Comparison of ENCODE assay signal across 8 cellular contexts in genomic region chr15:43134157-43134637, GRCh38. TPM values are rescaled to one million over a fixed set of nuclear protein-coding genes. Genes with fewer than 3 reads are reported as not detected.
DNase-seq lines count a peak whose midpoint lies in the region.

No MANE protein-coding gene starts in this region.

- peak overlapping the region; percentile 95 for H3K4me2 ChIP-seq in mesenchymal stem cell (ENCODE audit: low read length, poor library complexity, severe bottlenecking)

- 37% methylated on average over 9 of the region's 12 CpGs for WGBS in mesenchymal stem cell
- WGBS in urinary bladder: 20% methylated on average over 12 of the region's 12 CpGs

- H3K4me3 ChIP-seq in mesenchymal stem cell (ENCODE audit: insufficient read depth in 1 of 2, low read depth in 1 of 2, low read length in 2 of 2) (peak overlapping the region; percentile 80 to 85), urinary bladder (ENCODE audit: low read depth, low read length) (peak overlapping the region; percentile 90)

- H3K4me1 ChIP-seq in mesenchymal stem cell (ENCODE audit: control insufficient read depth, insufficient read depth, low read depth, low read length): peaks cover 11% of the 10 kb centered on the region
- H3K4me1 ChIP-seq in urinary bladder (ENCODE audit: insufficient read depth): no peaks in the 10 kb centered on the region

- H3K36me3 ChIP-seq in mesenchymal stem cell (ENCODE audit: control insufficient read depth in 1 of 2, insufficient read depth in 2 of 2, low read depth in 1 of 2, low read length in 2 of 2) (peaks cover 10 to 26% of the 10 kb centered on the region in 2 experiments), urinary bladder (ENCODE audit: insufficient read depth) (peaks cover 1% of the 10 kb centered on the region)

- H2AFZ ChIP-seq in mesenchymal stem cell (ENCODE audit: low read depth, low read length): peak overlapping the region; percentile 91

- no peak overlapping the region for H2BK120ac ChIP-seq in mesenchymal stem cell (ENCODE audit: low read depth, low read length)

- H3K9ac ChIP-seq in mesenchymal stem cell (ENCODE audit: low read length): peak overlapping the region; percentile 87

- H3K18ac ChIP-seq in mesenchymal stem cell (ENCODE audit: low read depth in 1 of 2, low read length in 2 of 2): peak overlapping the region in 1 of 2 experiments; percentile 67

- no peak overlapping the region for H2BK5ac ChIP-seq in mesenchymal stem cell (ENCODE audit: low read depth, low read length, poor library complexity, severe bottlenecking)

- peak overlapping the region in 1 of 2 experiments; percentile 89 for H3K14ac ChIP-seq in mesenchymal stem cell (ENCODE audit: low read length in 2 of 2)

- H3K27ac ChIP-seq in mesenchymal stem cell (ENCODE audit: low read length, poor library complexity, severe bottlenecking): no peak overlapping the region
- H3K27ac ChIP-seq in urinary bladder (ENCODE audit: low read depth): peak overlapping the region; percentile 71

- H2BK12ac ChIP-seq in mesenchymal stem cell (ENCODE audit: low read length in 2 of 2): no peak overlapping the region

- H4K8ac ChIP-seq in mesenchymal stem cell (ENCODE audit: low read length): peak overlapping the region; percentile 97

- peaks cover 21% of the 10 kb centered on the region for H3K79me1 ChIP-seq in mesenchymal stem cell (replicated peaks; ENCODE audit: low read length, poor library complexity, severe bottlenecking)

- H3K4ac ChIP-seq in mesenchymal stem cell (ENCODE audit: low read depth in 1 of 2, low read length in 2 of 2): no peak overlapping the region

- no peak overlapping the region for H4K91ac ChIP-seq in mesenchymal stem cell (ENCODE audit: low read length)

- no peaks in the 10 kb centered on the region for H3K27me3 ChIP-seq in mesenchymal stem cell (ENCODE audit: control insufficient read depth in 1 of 2, insufficient read depth in 1 of 2, low read length in 2 of 2)

- H2AK5ac ChIP-seq in mesenchymal stem cell (ENCODE audit: low read length, severe bottlenecking): peak overlapping the region; percentile 21

- H2BK15ac ChIP-seq in mesenchymal stem cell (ENCODE audit: low read depth, poor library complexity, severe bottlenecking): no peak overlapping the region

- H3K9me3 ChIP-seq in mesenchymal stem cell (ENCODE audit: control insufficient read depth, low read length): no peaks in the 10 kb centered on the region

- peak; percentile 6 for DNase-seq in activated naive CD4-positive, alpha-beta T cell treated with Interleukin-2 at 50 U/mL for 16 hours
- DNase-seq in activated naive CD4-positive, alpha-beta T cell (lab: John Stamatoyannopoulos, UW): no peak
- DNase-seq in NCI-H146 (lab: John Stamatoyannopoulos, UW) (peak; percentile 42), mesenchymal stem cell (no peak), NCI-H1105 treated with DMSO at 0.1 percent for 48 hours (lab: John Stamatoyannopoulos, UW) (no peak), hippocampal formation (lab: John Stamatoyannopoulos, UW) (no peak)
- peak; percentile 9 for DNase-seq in central memory CD4-positive, alpha-beta T cell

- H3K23ac ChIP-seq in mesenchymal stem cell (ENCODE audit: low read length in 2 of 2): peak overlapping the region in 1 of 2 experiments; percentile 89

RNA-seq across cellular contexts. Expression of gene TMEM62, which starts 0.8 kb away (rescaled TPM):
- 8.5 TPM for polyA plus RNA-seq in mesenchymal stem cell (2013, experiment 1 of 2)
- polyA plus RNA-seq in mesenchymal stem cell (2013, experiment 2 of 2): 8.7 TPM
- total RNA-seq in urinary bladder: 22.6 TPM
- 12.7 TPM for polyA plus RNA-seq in urinary bladder

RNA-seq across cellular contexts. Expression of gene UBR1, which starts 28.4 kb away (rescaled TPM):
- polyA plus RNA-seq in mesenchymal stem cell (2013, experiment 1 of 2): 7.5 TPM
- polyA plus RNA-seq in mesenchymal stem cell (2013, experiment 2 of 2): 7.7 TPM
- total RNA-seq in urinary bladder: 80.7 TPM
- polyA plus RNA-seq in urinary bladder: 13.3 TPM

RNA-seq across cellular contexts. Expression of gene CCNDBP1, which starts 51.0 kb away (rescaled TPM):
- polyA plus RNA-seq in mesenchymal stem cell (2013, experiment 1 of 2): 38.5 TPM
- 39.6 TPM for polyA plus RNA-seq in mesenchymal stem cell (2013, experiment 2 of 2)
- 44.9 TPM for total RNA-seq in urinary bladder
- polyA plus RNA-seq in urinary bladder: 62.6 TPM

Comparison
In these comparisons a context has a peak if more than half of its experiments do, and no peak if none do; other contexts are left out.
1. DNase-seq: peak in activated naive CD4-positive, alpha-beta T cell treated with Interleukin-2 at 50 U/mL for 16 hours (single experiment), NCI-H146 (single experiment) and central memory CD4-positive, alpha-beta T cell (single experiment); none in activated naive CD4-positive, alpha-beta T cell (0 of 4), mesenchymal stem cell (single experiment), NCI-H1105 treated with DMSO at 0.1 percent for 48 hours (single experiment) and hippocampal formation (0 of 2).